In genomic region chr7:134569962-134570361, GRCh38 we compare ENCODE assay signal across 18 cellular contexts. TPM values are rescaled to one million over a fixed set of nuclear protein-coding genes. Genes with fewer than 3 reads are reported as not detected.
"Had no signal": no experiment of that assay in that cellular context is flagged by ENCODE, and none has a peak within 500 bp of the region (broad histone marks: within the 10 kb centered on the region; RNA-seq: fewer than 3 reads in every experiment).

No MANE protein-coding gene starts in this region.

RNA-seq across cellular contexts. Expression of gene AKR1B15, which starts 21.1 kb away (rescaled TPM):
- total RNA-seq: naive thymus-derived CD8-positive, alpha-beta T cell; natural killer cell; natural killer cell treated with Interleukin-12 subunit alpha and Interleukin-12 subunit beta and Interleukin-15 and Interleukin-18, amount 100 ng/mL, for 72 hours; neural crest cell; occipital lobe; omental fat pad; osteocyte; progenitor cell of endocrine pancreas; pulmonary artery endothelial cell; renal cortical epithelial cell; right cardiac atrium; sigmoid colon; spleen had no signal
- polyA plus RNA-seq: naive thymus-derived CD8-positive, alpha-beta T cell; neural cell; ovary; pancreas; spleen had no signal

RNA-seq across cellular contexts. Expression of gene AKR1B10, which starts 42.6 kb away (rescaled TPM):
- total RNA-seq: naive thymus-derived CD8-positive, alpha-beta T cell; natural killer cell; natural killer cell treated with Interleukin-12 subunit alpha and Interleukin-12 subunit beta and Interleukin-15 and Interleukin-18, amount 100 ng/mL, for 72 hours; neural crest cell; occipital lobe; osteocyte; progenitor cell of endocrine pancreas; skeletal muscle tissue; spleen had no signal
- polyA plus RNA-seq: naive thymus-derived CD8-positive, alpha-beta T cell; neural cell; smooth muscle cell had no signal
